1 cellular context compared by ENCODE assay signal in the genomic region with DNA sequence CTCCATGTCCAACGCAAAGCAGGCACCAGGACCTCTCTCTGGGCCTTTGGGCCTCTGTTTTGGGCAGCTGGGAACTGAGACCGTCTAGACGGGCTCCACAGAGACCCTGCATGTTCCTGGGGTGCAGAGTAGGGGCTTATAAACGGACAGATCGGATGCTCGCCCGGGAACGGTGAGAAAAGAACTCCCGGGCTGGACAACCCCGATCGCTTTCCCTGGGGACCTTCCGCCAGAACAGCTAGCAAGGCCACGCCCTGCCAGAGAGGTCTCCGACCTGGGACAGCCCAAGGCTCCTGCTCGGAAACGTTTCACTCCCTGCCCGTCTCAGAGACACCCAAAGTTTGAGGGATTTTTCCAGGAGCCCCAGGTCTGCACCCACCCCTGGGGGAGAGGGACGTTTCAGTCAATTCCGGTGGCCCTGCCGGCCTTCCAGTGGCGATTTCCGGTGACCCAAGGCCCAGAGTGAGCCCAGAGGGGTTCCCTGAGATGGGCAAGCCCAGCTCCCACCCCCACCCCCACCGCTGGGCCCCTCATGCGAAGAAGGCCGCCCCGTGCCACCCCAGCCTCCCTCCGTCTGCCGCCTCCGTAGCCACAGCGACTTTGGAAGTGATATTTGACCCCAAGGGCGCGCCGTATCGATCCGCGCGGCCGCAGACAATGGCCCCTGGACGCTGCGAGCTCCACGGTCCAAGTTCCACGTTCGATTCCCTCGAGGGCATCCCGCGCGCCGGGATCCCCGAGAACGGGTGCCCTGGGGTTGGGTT.
TF ChIP-seq lines count a peak whose summit lies in the region.

No MANE protein-coding gene starts in this region.

TF ChIP-seq in WTC11, 78 proteins besides CTCF, POLR2A, EP300 and RAD21 (continued from another document):
- TF ChIP-seq, protein P1, sequence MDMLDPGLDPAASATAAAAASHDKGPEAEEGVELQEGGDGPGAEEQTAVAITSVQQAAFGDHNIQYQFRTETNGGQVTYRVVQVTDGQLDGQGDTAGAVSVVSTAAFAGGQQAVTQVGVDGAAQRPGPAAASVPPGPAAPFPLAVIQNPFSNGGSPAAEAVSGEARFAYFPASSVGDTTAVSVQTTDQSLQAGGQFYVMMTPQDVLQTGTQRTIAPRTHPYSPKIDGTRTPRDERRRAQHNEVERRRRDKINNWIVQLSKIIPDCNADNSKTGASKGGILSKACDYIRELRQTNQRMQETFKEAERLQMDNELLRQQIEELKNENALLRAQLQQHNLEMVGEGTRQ (CRISPR knock-in tag; IDR thresholded peaks at IDR 0.05): no peak
- TF ChIP-seq FOXP1 (CRISPR knock-in tag; IDR thresholded peaks at IDR 0.05; ENCODE audit: borderline replicate concordance) (no peak), NR1H2 (CRISPR knock-in tag; IDR thresholded peaks at IDR 0.05) (no peak), SMAD3 (CRISPR knock-in tag; IDR thresholded peaks at IDR 0.05; ENCODE audit: borderline replicate concordance) (no peak), CREM (CRISPR knock-in tag; IDR thresholded peaks at IDR 0.05) (no peak), GRHL2 (CRISPR knock-in tag; IDR thresholded peaks at IDR 0.05; ENCODE audit: insufficient replicate concordance, severe bottlenecking) (no peak), ZNF121 (CRISPR knock-in tag; IDR thresholded peaks at IDR 0.05) (0 out of 2 replicates have a peak, but pooled peaks have one; percentile 32), TEAD1 (CRISPR knock-in tag; IDR thresholded peaks at IDR 0.05) (no peak), NFE2L1 (CRISPR knock-in tag; IDR thresholded peaks at IDR 0.05) (no peak), ZNF317 (CRISPR knock-in tag; IDR thresholded peaks at IDR 0.05; ENCODE audit: borderline replicate concordance, low read depth) (no peak)
- TF ChIP-seq, protein P2, sequence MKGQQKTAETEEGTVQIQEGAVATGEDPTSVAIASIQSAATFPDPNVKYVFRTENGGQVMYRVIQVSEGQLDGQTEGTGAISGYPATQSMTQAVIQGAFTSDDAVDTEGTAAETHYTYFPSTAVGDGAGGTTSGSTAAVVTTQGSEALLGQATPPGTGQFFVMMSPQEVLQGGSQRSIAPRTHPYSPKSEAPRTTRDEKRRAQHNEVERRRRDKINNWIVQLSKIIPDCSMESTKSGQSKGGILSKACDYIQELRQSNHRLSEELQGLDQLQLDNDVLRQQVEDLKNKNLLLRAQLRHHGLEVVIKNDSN (CRISPR knock-in tag; IDR thresholded peaks at IDR 0.05): peak; percentile 35; the same call in 1 of the 2 replicates
- TF ChIP-seq, protein P3, sequence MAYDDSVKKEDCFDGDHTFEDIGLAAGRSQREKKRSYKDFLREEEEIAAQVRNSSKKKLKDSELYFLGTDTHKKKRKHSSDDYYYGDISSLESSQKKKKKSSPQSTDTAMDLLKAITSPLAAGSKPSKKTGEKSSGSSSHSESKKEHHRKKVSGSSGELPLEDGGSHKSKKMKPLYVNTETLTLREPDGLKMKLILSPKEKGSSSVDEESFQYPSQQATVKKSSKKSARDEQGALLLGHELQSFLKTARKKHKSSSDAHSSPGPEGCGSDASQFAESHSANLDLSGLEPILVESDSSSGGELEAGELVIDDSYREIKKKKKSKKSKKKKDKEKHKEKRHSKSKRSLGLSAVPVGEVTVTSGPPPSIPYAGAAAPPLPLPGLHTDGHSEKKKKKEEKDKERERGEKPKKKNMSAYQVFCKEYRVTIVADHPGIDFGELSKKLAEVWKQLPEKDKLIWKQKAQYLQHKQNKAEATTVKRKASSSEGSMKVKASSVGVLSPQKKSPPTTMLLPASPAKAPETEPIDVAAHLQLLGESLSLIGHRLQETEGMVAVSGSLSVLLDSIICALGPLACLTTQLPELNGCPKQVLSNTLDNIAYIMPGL (CRISPR knock-in tag; IDR thresholded peaks at IDR 0.05): peak; percentile 53; the same call in 1 of the 2 replicates
- TF ChIP-seq, protein P4, sequence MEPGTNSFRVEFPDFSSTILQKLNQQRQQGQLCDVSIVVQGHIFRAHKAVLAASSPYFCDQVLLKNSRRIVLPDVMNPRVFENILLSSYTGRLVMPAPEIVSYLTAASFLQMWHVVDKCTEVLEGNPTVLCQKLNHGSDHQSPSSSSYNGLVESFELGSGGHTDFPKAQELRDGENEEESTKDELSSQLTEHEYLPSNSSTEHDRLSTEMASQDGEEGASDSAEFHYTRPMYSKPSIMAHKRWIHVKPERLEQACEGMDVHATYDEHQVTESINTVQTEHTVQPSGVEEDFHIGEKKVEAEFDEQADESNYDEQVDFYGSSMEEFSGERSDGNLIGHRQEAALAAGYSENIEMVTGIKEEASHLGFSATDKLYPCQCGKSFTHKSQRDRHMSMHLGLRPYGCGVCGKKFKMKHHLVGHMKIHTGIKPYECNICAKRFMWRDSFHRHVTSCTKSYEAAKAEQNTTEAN (CRISPR knock-in tag; IDR thresholded peaks at IDR 0.05): no peak
